Comparison of ENCODE assay signal across 8 cellular contexts in genomic region chr1:95072532-95073419, GRCh38. TPM values are rescaled to one million over a fixed set of nuclear protein-coding genes. Genes with fewer than 3 reads are reported as not detected.
DNase-seq lines count a peak whose midpoint lies in the region; ATAC-seq and FAIRE-seq lines count a peak whose summit lies in the region.

TSS of gene ALG14 (minus strand) at chr1:95072951. CDS start at chr1:95072898, 53 bp downstream.

- peak within 1 kb of the TSS; percentile 17; the same call in 1 of the 2 replicates for H3K9ac ChIP-seq in HUES48 (ENCODE audit: low read depth, low read length)
- H3K9ac ChIP-seq in NT2/D1 (ENCODE audit: insufficient read length, low read depth) = peak within 1 kb of the TSS; percentile 88

- DNase-seq in Caki2 (ENCODE audit: low read depth) (peak; percentile 91), NT2/D1 (ENCODE audit: low read depth, low spot score) (peak; percentile 85), mesenteric fat pad (ENCODE audit: low spot score) (peak; percentile 95)
- DNase-seq in activated CD8-positive, alpha-beta memory T cell treated with anti-CD3 and anti-CD28 coated beads, Interleukin-2, amount 50 U/mL, for 24 hours (ENCODE audit: extremely low read depth) = peak; percentile 87
- peak; percentile 88 for DNase-seq in stimulated activated CD8-positive, alpha-beta memory T cell treated with anti-CD3 and anti-CD28 coated beads, Interleukin-15, amount 100 ng/mL, for 1 hour (ENCODE audit: low read depth)

- H3K9me3 ChIP-seq in HUES48 (ENCODE audit: control insufficient read depth, insufficient read depth, low read length) = no peaks in the 10 kb centered on the region
- H3K9me3 ChIP-seq in NT2/D1 (ENCODE audit: insufficient read depth, low read length) = no peaks in the 10 kb centered on the region

- ATAC-seq in GM21423 (IDR thresholded peaks at IDR 0.05; ENCODE audit: unreplicated experiment) = peak; percentile 97

- FAIRE-seq in endometrium (lab: Jason Lieb, UNC) = peak; percentile 72

- H3K4me1 ChIP-seq in HUES48 (ENCODE audit: control insufficient read depth, insufficient read depth, low read length) (no peaks in the 10 kb centered on the region), NT2/D1 (ENCODE audit: insufficient read depth, insufficient read length) (no peaks in the 10 kb centered on the region)

- H3K27me3 ChIP-seq in HUES48 (ENCODE audit: control insufficient read depth, insufficient read depth, low read length) = no peaks in the 10 kb centered on the region; the same call in 1 of the 2 replicates
- H3K27me3 ChIP-seq in NT2/D1 (ENCODE audit: insufficient read depth, insufficient read length) = no peaks in the 10 kb centered on the region

- no peaks in the 10 kb centered on the region for H3K36me3 ChIP-seq in HUES48 (ENCODE audit: control insufficient read depth, insufficient read depth, low read length)
- H3K36me3 ChIP-seq in NT2/D1 (ENCODE audit: insufficient read depth, insufficient read length, low read length) = peaks cover 4% of the 10 kb centered on the region

- in situ Hi-C loops in Caki2 (cut with HindIII; ENCODE audit: low pct_unique_long_range_greater_than_20kb, low sequenced_read_pairs) = no loop called here

- H3K4me3 ChIP-seq in HUES48 (ENCODE audit: low read depth, low read length) (peak within 1 kb of the TSS; percentile 98), NT2/D1 (ENCODE audit: insufficient read length, low read depth) (peak within 1 kb of the TSS; percentile 81)

- peak within 1 kb of the TSS; percentile 47 for H3K27ac ChIP-seq in HUES48 (ENCODE audit: low read depth, low read length)

RNA-seq across cellular contexts. Expression of gene ALG14, which starts in this region (rescaled TPM):
- total RNA-seq in Caki2 (2014; rRNA removed; shearing (Covaris generic); ENCODE audit: low replicate concordance) = 1.6 and 2.4 TPM in 2 replicates
- 8.1 TPM for total RNA-seq in mesenteric fat pad

Comparison
In these comparisons a context has a peak if more than half of its experiments do, and no peak if none do; other contexts are left out.
1. Peak in every context shown above with its lines: DNase-seq, ATAC-seq, H3K4me3 ChIP-seq and H3K27ac ChIP-seq.